1 cellular context compared by ENCODE assay signal in the genomic region with DNA sequence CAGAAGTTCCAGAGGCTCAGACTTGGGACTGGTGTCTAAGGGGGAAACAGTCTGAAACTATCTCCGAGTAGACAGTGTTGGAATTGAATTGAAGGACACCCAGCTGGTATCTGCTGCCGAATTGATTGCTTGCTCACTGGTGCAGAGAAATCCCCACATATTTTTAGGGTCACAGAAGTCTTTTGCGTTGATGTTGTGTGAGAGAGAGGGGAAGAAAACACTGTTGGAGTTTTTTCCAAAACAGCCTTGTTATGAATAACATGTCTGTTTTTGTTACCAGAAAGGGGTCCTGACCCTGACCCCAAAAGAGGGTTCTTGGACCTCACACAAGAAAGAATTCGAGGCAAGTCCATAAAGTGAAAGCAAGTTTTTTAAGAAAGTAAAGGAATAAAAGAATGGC.
TF ChIP-seq lines count a peak whose summit lies in the region.

No MANE protein-coding gene starts in this region.

TF ChIP-seq in K562, 482 proteins besides CTCF, POLR2A, EP300 and RAD21 (continued from another document):
- TF ChIP-seq, protein P1, sequence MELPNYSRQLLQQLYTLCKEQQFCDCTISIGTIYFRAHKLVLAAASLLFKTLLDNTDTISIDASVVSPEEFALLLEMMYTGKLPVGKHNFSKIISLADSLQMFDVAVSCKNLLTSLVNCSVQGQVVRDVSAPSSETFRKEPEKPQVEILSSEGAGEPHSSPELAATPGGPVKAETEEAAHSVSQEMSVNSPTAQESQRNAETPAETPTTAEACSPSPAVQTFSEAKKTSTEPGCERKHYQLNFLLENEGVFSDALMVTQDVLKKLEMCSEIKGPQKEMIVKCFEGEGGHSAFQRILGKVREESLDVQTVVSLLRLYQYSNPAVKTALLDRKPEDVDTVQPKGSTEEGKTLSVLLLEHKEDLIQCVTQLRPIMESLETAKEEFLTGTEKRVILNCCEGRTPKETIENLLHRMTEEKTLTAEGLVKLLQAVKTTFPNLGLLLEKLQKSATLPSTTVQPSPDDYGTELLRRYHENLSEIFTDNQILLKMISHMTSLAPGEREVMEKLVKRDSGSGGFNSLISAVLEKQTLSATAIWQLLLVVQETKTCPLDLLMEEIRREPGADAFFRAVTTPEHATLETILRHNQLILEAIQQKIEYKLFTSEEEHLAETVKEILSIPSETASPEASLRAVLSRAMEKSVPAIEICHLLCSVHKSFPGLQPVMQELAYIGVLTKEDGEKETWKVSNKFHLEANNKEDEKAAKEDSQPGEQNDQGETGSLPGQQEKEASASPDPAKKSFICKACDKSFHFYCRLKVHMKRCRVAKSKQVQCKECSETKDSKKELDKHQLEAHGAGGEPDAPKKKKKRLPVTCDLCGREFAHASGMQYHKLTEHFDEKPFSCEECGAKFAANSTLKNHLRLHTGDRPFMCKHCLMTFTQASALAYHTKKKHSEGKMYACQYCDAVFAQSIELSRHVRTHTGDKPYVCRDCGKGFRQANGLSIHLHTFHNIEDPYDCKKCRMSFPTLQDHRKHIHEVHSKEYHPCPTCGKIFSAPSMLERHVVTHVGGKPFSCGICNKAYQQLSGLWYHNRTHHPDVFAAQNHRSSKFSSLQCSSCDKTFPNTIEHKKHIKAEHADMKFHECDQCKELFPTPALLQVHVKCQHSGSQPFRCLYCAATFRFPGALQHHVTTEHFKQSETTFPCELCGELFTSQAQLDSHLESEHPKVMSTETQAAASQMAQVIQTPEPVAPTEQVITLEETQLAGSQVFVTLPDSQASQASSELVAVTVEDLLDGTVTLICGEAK (IDR thresholded peaks at IDR 0.05): 0 out of 2 replicates have a peak, but pooled peaks have one; percentile 43
- TF ChIP-seq, protein P1 (CRISPR knock-in tag; IDR thresholded peaks at IDR 0.05): no peak
- TF ChIP-seq ILF3 (IDR thresholded peaks at IDR 0.05; ENCODE audit: borderline replicate concordance) (no peak), KHSRP (IDR thresholded peaks at IDR 0.05) (no peak), NELFE (IDR thresholded peaks at IDR 0.05; ENCODE audit: insufficient read depth, insufficient read length) (no peak), GTF2E2 (tag; IDR thresholded peaks at IDR 0.05) (peak; percentile 16; the same call in 1 of the 2 replicates), MAZ (CRISPR knock-in tag; conservative IDR thresholded peaks at IDR 0.05 in 1 of 2, IDR thresholded peaks at IDR 0.05 in 1 of 2) (0 out of 4 replicates have a peak, but pooled peaks of 1 of the 2 experiments have one; percentile 27), BRD4 (IDR thresholded peaks at IDR 0.05) (no peak), ZBTB17 (CRISPR knock-in tag; IDR thresholded peaks at IDR 0.05) (no peak), JUNB (CRISPR knock-in tag; conservative IDR thresholded peaks at IDR 0.05) (no peak), MCM3 (IDR thresholded peaks at IDR 0.05) (no peak), RBM14 (IDR thresholded peaks at IDR 0.05; ENCODE audit: borderline replicate concordance, insufficient read depth, low read depth, low read length) (no peak), CEBPB (tag; IDR thresholded peaks at IDR 0.05) (no peak), ATF2 (CRISPR knock-in tag; IDR thresholded peaks at IDR 0.05) (no peak), TCF3 (CRISPR knock-in tag; IDR thresholded peaks at IDR 0.05) (no peak), AFF1 (IDR thresholded peaks at IDR 0.05; ENCODE audit: low read depth in 1 of 2, partially characterized antibody in 2 of 2) (peak in 1 of 2 experiments; percentile 43), ZNF592 (IDR thresholded peaks at IDR 0.05) (0 out of 2 replicates have a peak, but pooled peaks have one; percentile 7)
- TF ChIP-seq, protein P2, sequence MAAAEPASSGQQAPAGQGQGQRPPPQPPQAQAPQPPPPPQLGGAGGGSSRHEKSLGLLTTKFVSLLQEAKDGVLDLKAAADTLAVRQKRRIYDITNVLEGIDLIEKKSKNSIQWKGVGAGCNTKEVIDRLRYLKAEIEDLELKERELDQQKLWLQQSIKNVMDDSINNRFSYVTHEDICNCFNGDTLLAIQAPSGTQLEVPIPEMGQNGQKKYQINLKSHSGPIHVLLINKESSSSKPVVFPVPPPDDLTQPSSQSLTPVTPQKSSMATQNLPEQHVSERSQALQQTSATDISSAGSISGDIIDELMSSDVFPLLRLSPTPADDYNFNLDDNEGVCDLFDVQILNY (CRISPR knock-in tag; IDR thresholded peaks at IDR 0.05): no peak
TF ChIP-seq in K562: peak in this region for 12.
